In the genomic region with DNA sequence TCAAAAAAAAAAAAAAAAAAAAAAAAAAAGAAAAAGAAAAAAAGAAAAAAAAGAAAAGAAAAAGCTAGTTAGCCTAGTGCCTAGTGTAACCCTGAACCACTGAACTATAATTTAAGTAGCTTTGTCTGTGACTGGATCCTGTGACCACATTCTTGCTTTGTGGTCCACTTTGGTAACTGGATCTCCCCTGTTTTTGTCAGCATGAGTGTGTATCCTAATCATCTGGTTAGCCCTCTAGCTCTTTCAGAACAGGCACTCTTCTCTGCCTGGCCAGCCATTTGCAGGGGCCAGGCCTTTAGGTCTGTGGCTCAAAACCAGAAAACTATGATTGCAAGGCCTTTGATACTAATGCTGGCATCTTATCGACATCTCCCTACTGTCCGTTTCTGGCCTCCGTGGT, we compare ENCODE assay signal across 19 cellular contexts.
"Had no signal": no experiment of that assay in that cellular context is flagged by ENCODE, and none has a peak within 500 bp of the region (broad histone marks: within the 10 kb centered on the region; RNA-seq: fewer than 3 reads in every experiment).

No MANE protein-coding gene starts in this region.

- H3K4me1 ChIP-seq: right atrium auricular region had no signal

- H3K9me3 Mint-ChIP-seq: activated naive CD4-positive, alpha-beta T cell treated with anti-CD3 and anti-CD28 coated beads for 36 hours; activated T-helper 2 cell treated with anti-CD3 and anti-CD28 coated beads, Interferon-gamma antibody, Interleukin-2, Interleukin-4, amounts not matched to agents 10 μg/mL and 5 μg/mL and 100 μg/mL, durations not matched to agents 14 hours and 24 hours and 36 hours; effector memory CD8-positive, alpha-beta T cell; nephron progenitor cell had no signal

- H3K9me3 ChIP-seq: body of pancreas, esophagus squamous epithelium, right atrium auricular region had no signal

- H3K4me2 ChIP-seq: hepatocyte had no signal

- H3K4me3 Mint-ChIP-seq: activated naive CD4-positive, alpha-beta T cell treated with anti-CD3 and anti-CD28 coated beads for 36 hours; effector memory CD8-positive, alpha-beta T cell; nephron progenitor cell had no signal

- H3K79me2 ChIP-seq: hepatocyte had no signal

- H2AFZ ChIP-seq: hepatocyte had no signal

- DNase-seq: activated CD4-positive, alpha-beta T cell treated with anti-CD3 and anti-CD28 coated beads, Interleukin-2, amount 50 U/mL, for 48 hours; activated naive CD4-positive, alpha-beta T cell treated with anti-CD3 and anti-CD28 coated beads for 36 hours; activated T-cell treated with anti-CD3 and anti-CD28 coated beads for 4 hours; body of pancreas; effector memory CD8-positive, alpha-beta T cell; esophagus squamous epithelium; foreskin fibroblast; islet precursor cell; left colon; nephron progenitor cell; nucleus accumbens; small intestine; stimulated activated CD4-positive, alpha-beta T cell treated with anti-CD3 and anti-CD28 coated beads, Interleukin-15, amount 100 ng/mL, for 24 hours; stimulated activated CD4-positive, alpha-beta T cell treated with anti-CD3 and anti-CD28 coated beads, Interleukin-2, amount 100 ng/mL, for 48 hours; SW 1271 had no signal

- H3K4me1 Mint-ChIP-seq: nephron progenitor cell had no signal

- H3K27ac Mint-ChIP-seq: activated naive CD4-positive, alpha-beta T cell treated with anti-CD3 and anti-CD28 coated beads for 36 hours; activated T-helper 2 cell treated with anti-CD3 and anti-CD28 coated beads, Interferon-gamma antibody, Interleukin-2, Interleukin-4, amounts not matched to agents 10 μg/mL and 5 μg/mL and 100 μg/mL, durations not matched to agents 14 hours and 24 hours and 36 hours; effector memory CD8-positive, alpha-beta T cell; nephron progenitor cell had no signal

- H3K27ac ChIP-seq: body of pancreas, esophagus squamous epithelium, hepatocyte, right atrium auricular region had no signal

- H3K36me3 ChIP-seq: esophagus squamous epithelium, right atrium auricular region had no signal

- ATAC-seq: body of pancreas; effector memory CD8-positive, alpha-beta T cell; left colon had no signal

- H3K4me3 ChIP-seq: body of pancreas, esophagus squamous epithelium, hepatocyte, lung, right atrium auricular region had no signal

- H3K27me3 Mint-ChIP-seq: effector memory CD8-positive, alpha-beta T cell had no signal

- H3K27me3 ChIP-seq: body of pancreas, esophagus squamous epithelium, hepatocyte, right atrium auricular region had no signal
